Comparison of ENCODE assay signal across 24 cellular contexts in the genomic region with DNA sequence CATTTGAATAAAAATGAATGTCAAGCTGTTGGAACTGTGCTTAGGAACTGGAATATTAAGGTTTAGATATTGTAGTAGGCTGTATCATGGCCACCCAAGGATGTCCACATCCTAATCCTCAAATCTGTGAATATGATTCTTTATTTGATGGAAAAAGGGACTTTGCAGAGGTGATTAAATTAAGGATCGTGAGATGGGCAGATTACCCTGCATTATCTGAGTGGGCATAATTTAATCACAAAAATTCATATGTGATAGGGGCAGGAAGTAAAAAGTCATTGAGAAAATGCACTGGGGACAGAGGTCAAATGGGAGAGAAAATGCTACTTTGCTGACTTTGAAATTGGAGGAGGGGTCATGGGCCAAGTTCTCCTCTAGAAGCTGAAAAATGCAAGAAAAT.
"Had no signal": no experiment of that assay in that cellular context is flagged by ENCODE, and none has a peak within 500 bp of the region (broad histone marks: within the 10 kb centered on the region; RNA-seq: fewer than 3 reads in every experiment).

No MANE protein-coding gene starts in this region.

- H3K27ac ChIP-seq: HL-60, KMS-11 had no signal

- H3K4me2 ChIP-seq: KMS-11 had no signal

- H3K4me3 ChIP-seq: K562 had no signal

- FAIRE-seq: HTR-8/SVneo, K562, RCC 7860 had no signal

- ATAC-seq: K562 had no signal

- H3K9ac ChIP-seq: KMS-11 had no signal

- DNase-seq: Kasumi-1, MM.1S, NCI-H1092 treated with DMSO at 0.1 percent for 48 hours, NCI-H1436, NCI-H187, NCI-H2029, NCI-H2081 treated with DMSO at 0.1 percent for 48 hours, NCI-H2171, NCI-H226, NCI-H446, NCI-H510A, NCI-H524 treated with DMSO at 0.1 percent for 48 hours, NCI-H69, NCI-H774, OCI-M1, Right ventricle myocardium superior, RPMI8226, SIG-M5, T-helper 1 cell had no signal
